In genomic region chr3:50238549-50239026, GRCh38 we compare ENCODE assay signal across 2 cellular contexts.
TF ChIP-seq lines count a peak whose summit lies in the region.

No MANE protein-coding gene starts in this region.

TF ChIP-seq in HepG2, 621 proteins besides CTCF, POLR2A, EP300 and RAD21 (continues in another document):
- TF ChIP-seq BRD4 (CRISPR knock-in tag; IDR thresholded peaks at IDR 0.05) (no peak), TFDP2 (CRISPR knock-in tag; IDR thresholded peaks at IDR 0.05) (no peak), ZSCAN30 (CRISPR knock-in tag; IDR thresholded peaks at IDR 0.05) (no peak), TP53 (CRISPR knock-in tag; conservative IDR thresholded peaks at IDR 0.05) (no peak), HNRNPL (IDR thresholded peaks at IDR 0.05; ENCODE audit: low read depth, low read length) (peak; percentile 63; the same call in 1 of the 2 replicates), REPIN1 (CRISPR knock-in tag; IDR thresholded peaks at IDR 0.05; ENCODE audit: borderline replicate concordance, low read depth) (no peak), ZFP41 (CRISPR knock-in tag; IDR thresholded peaks at IDR 0.05; ENCODE audit: borderline replicate concordance) (no peak), NR2C2 (CRISPR knock-in tag; IDR thresholded peaks at IDR 0.05; ENCODE audit: borderline replicate concordance) (no peak), TFAP4 (IDR thresholded peaks at IDR 0.05; ENCODE audit: borderline replicate concordance, low read depth) (peak; percentile 42; the same call in 1 of the 2 replicates), KLF11 (CRISPR knock-in tag; IDR thresholded peaks at IDR 0.05) (no peak), MXD3 (CRISPR knock-in tag; IDR thresholded peaks at IDR 0.05) (no peak), ZNF580 (CRISPR knock-in tag; IDR thresholded peaks at IDR 0.05; ENCODE audit: borderline replicate concordance, low read depth) (no peak), ZNF891 (CRISPR knock-in tag; IDR thresholded peaks at IDR 0.05) (no peak), HOXA5 (CRISPR knock-in tag; IDR thresholded peaks at IDR 0.05) (no peak), SATB2 (CRISPR knock-in tag; IDR thresholded peaks at IDR 0.05) (no peak), RBM22 (optimal IDR thresholded peaks at IDR 0.05; ENCODE audit: low read length) (no peak), TMF1 (CRISPR knock-in tag; IDR thresholded peaks at IDR 0.05; ENCODE audit: low read depth) (no peak), PAX8 (CRISPR knock-in tag; IDR thresholded peaks at IDR 0.05; ENCODE audit: borderline replicate concordance) (no peak), TFE3 (CRISPR knock-in tag; IDR thresholded peaks at IDR 0.05) (no peak), ZNF10 (CRISPR knock-in tag; IDR thresholded peaks at IDR 0.05; ENCODE audit: borderline replicate concordance, low read depth) (no peak), SP2 (CRISPR knock-in tag; IDR thresholded peaks at IDR 0.05) (no peak), KLF12 (CRISPR knock-in tag; IDR thresholded peaks at IDR 0.05; ENCODE audit: borderline replicate concordance) (no peak), ZBTB33 (CRISPR knock-in tag; IDR thresholded peaks at IDR 0.05) (peak; percentile 99), TGIF2 (CRISPR knock-in tag; IDR thresholded peaks at IDR 0.05) (no peak), NFKB2 (CRISPR knock-in tag; IDR thresholded peaks at IDR 0.05; ENCODE audit: borderline replicate concordance) (no peak), CEBPB (IDR thresholded peaks at IDR 0.05; ENCODE audit: borderline replicate concordance, low read depth, low read length) (peak; percentile 20; the same call in 1 of the 2 replicates), HNF4G (IDR thresholded peaks at IDR 0.05; ENCODE audit: borderline replicate concordance, low read depth, low read length) (peak; percentile 32; the same call in 1 of the 2 replicates), HNF4G (CRISPR knock-in tag; IDR thresholded peaks at IDR 0.05; ENCODE audit: borderline replicate concordance, low read depth) (no peak), HCFC1 (IDR thresholded peaks at IDR 0.05; ENCODE audit: low read depth, low read length) (no peak)

TF ChIP-seq in HEK293T, 16 proteins besides CTCF, POLR2A, EP300 and RAD21:
- TF ChIP-seq ELF4 (IDR thresholded peaks at IDR 0.05): no peak
- TF ChIP-seq FOXM1 (IDR thresholded peaks at IDR 0.05; ENCODE audit: borderline replicate concordance): no peak
- TF ChIP-seq NFRKB (IDR thresholded peaks at IDR 0.05): no peak
- TF ChIP-seq FOXK2 (IDR thresholded peaks at IDR 0.05): no peak
- TF ChIP-seq LEF1 (IDR thresholded peaks at IDR 0.05; ENCODE audit: borderline replicate concordance): no peak
- no peak for TF ChIP-seq SUZ12 (IDR thresholded peaks at IDR 0.05)
- TF ChIP-seq HDGF (IDR thresholded peaks at IDR 0.05; ENCODE audit: borderline replicate concordance): no peak
- no peak for TF ChIP-seq BHLHE40 (IDR thresholded peaks at IDR 0.05; ENCODE audit: borderline replicate concordance)
- no peak for TF ChIP-seq SP1 (IDR thresholded peaks at IDR 0.05)
- TF ChIP-seq ZNF384 (IDR thresholded peaks at IDR 0.05): no peak
- TF ChIP-seq FOXA1 (IDR thresholded peaks at IDR 0.05): no peak
